8 cellular contexts compared by ENCODE assay signal in genomic region chr4:73653695-73654106, GRCh38. TPM values are rescaled to one million over a fixed set of nuclear protein-coding genes. Genes with fewer than 3 reads are reported as not detected.
A peak's percentile ranks its signal among the peaks of the same experiment; 100 is the strongest.
DNase-seq lines count a peak whose midpoint lies in the region; ATAC-seq and TF ChIP-seq lines count a peak whose summit lies in the region.

No MANE protein-coding gene starts in this region.

- no peaks in the 10 kb centered on the region for H3K9me3 ChIP-seq in sigmoid colon

- H3K27ac ChIP-seq in sigmoid colon, result no peak overlapping the region

- DNase-seq in COLO668 (lab: John Stamatoyannopoulos, UW; ENCODE audit: unreplicated experiment) (peak; percentile 73), NCI-H2029 (lab: John Stamatoyannopoulos, UW) (peak; percentile 70), UCSD-AML1 (lab: John Stamatoyannopoulos, UW; ENCODE audit: unreplicated experiment) (peak; percentile 16), glomerular visceral epithelial cell (ENCODE audit: extremely low spot score) (peak; percentile 80), sigmoid colon (no peak), ureter (ENCODE audit: low spot score) (no peak)

- ATAC-seq in GM18861 (IDR thresholded peaks at IDR 0.05; ENCODE audit: unreplicated experiment), result peak; percentile 69
- peak; percentile 60 for ATAC-seq in HG02981 (IDR thresholded peaks at IDR 0.05; ENCODE audit: unreplicated experiment)

- intact Hi-C loops in sigmoid colon (cut with DNase I), result loop anchor here (2.0 to 5.0 kb wide), 3 partner anchors 61 to 341 kb away; no protein-coding TSS in a partner anchor

- TF ChIP-seq POLR2A in sigmoid colon (IDR thresholded peaks at IDR 0.05), result no peak

- no peak for TF ChIP-seq EP300 in sigmoid colon (IDR thresholded peaks at IDR 0.05)

- H3K4me3 ChIP-seq in sigmoid colon, result no peak overlapping the region

- TF ChIP-seq CTCF in sigmoid colon (IDR thresholded peaks at IDR 0.05), result peak in 3 of 4 experiments; percentile 38 to 65 (median 64)

- WGBS in sigmoid colon, 2 donors, result 1 to 2% methylated on average over 7 of the region's 7 CpGs

- H3K36me3 ChIP-seq in sigmoid colon, result no peaks in the 10 kb centered on the region

- H3K27me3 ChIP-seq in sigmoid colon, result no peaks in the 10 kb centered on the region

- no peaks in the 10 kb centered on the region for H3K4me1 ChIP-seq in sigmoid colon

RNA-seq across cellular contexts. Expression of gene RASSF6, which starts 33.5 kb away (rescaled TPM):
- total RNA-seq in sigmoid colon, result under 1 TPM in 3 of 4 donors, not detected in 1; under 0.01 to 0.41 (median 0.36) TPM
- polyA plus RNA-seq in sigmoid colon, result 10 to 100 TPM in 2 of 3 donors, 1 to 10 TPM in 1; 6.6 to 30.1 (median 20.4) TPM
- total RNA-seq in ureter, result 41.7 TPM

Comparison
In these comparisons a context has a peak if more than half of its experiments do, and no peak if none do; other contexts are left out.
1. DNase-seq: peak in COLO668 (single experiment), NCI-H2029 (single experiment), UCSD-AML1 (single experiment) and glomerular visceral epithelial cell (single experiment); none in sigmoid colon (single experiment) and ureter (single experiment).
2. RNA of gene RASSF6, which starts 33.5 kb away (total RNA-seq): 41.7 TPM in ureter (single experiment); under 0.01 to 0.41 TPM in sigmoid colon; every median in the first group is over 10 times any median in the second.